In genomic region chr14:89366580-89367448, GRCh38 we compare ENCODE assay signal across 10 cellular contexts. TPM values are rescaled to one million over a fixed set of nuclear protein-coding genes. Genes with fewer than 3 reads are reported as not detected.
DNase-seq lines count a peak whose midpoint lies in the region; ATAC-seq and TF ChIP-seq lines count a peak whose summit lies in the region.
"Had no signal": no experiment of that assay in that cellular context is flagged by ENCODE, and none has a peak within 500 bp of the region (broad histone marks: within the 10 kb centered on the region; RNA-seq: fewer than 3 reads in every experiment).

No MANE protein-coding gene starts in this region.

- H3K27ac Mint-ChIP-seq in CD4-positive, alpha-beta T cell = peak overlapping the region; percentile 95
- peak overlapping the region; percentile 58 for H3K27ac Mint-ChIP-seq in neural crest cell (ENCODE audit: unreplicated experiment)

- TF ChIP-seq CTCF in CD4-positive, alpha-beta T cell (IDR thresholded peaks at IDR 0.05) = no peak
- no peak for TF ChIP-seq CTCF in heart left ventricle (IDR thresholded peaks at IDR 0.05)
- no peak for TF ChIP-seq CTCF in neural crest cell (conservative IDR thresholded peaks at IDR 0.05)

- DNase-seq in CD4-positive, alpha-beta T cell = no peak
- DNase-seq in SK-N-MC (ENCODE audit: low read depth, low spot score) (no peak), heart left ventricle (peak in 1 of 5 donors; percentile 49), neural crest cell (ENCODE audit: low read depth, low spot score) (no peak), amniotic stem cell (lab: John Stamatoyannopoulos, UW) (no peak), SKM-1 treated with dmso at 0.1 percent for 144 hours (lab: John Stamatoyannopoulos, UW; ENCODE audit: unreplicated experiment) (no peak), LoVo (ENCODE audit: low spot score) (no peak)
- no peak for DNase-seq in activated T-cell treated with anti-CD3 and anti-CD28 coated beads, Interleukin-2, amount 50 U/mL, for 48 hours
- DNase-seq: retina, SHP77 treated with DMSO at 0.1 percent for 48 hours had no signal

- intact Hi-C loops in CD4-positive, alpha-beta T cell (cut with DNase I, micrococcal nuclease) = no loop called here
- intact Hi-C loops in heart left ventricle (cut with DNase I) = loop anchor here in 1 of 10 donors (5.0 kb wide), 1 partner anchor 40 kb away; no protein-coding TSS in a partner anchor

- no peak for TF ChIP-seq POLR2A in heart left ventricle (IDR thresholded peaks at IDR 0.05)

- 37 to 52% (median 43%) methylated on average over 14 of the region's 14 CpGs for WGBS in heart left ventricle, 4 donors

- no peaks in the 10 kb centered on the region for H3K27me3 ChIP-seq in CD4-positive, alpha-beta T cell (ENCODE audit: control insufficient read depth, insufficient read depth, low read length)
- no peaks in the 10 kb centered on the region for H3K27me3 ChIP-seq in heart left ventricle

- H3K4me3 ChIP-seq in SK-N-MC (no peak overlapping the region), heart left ventricle (peak overlapping the region in 10 of 12 donors; percentile 1 to 40 (median 17))

- H3K4me1 ChIP-seq in heart left ventricle = peaks cover 7 to 78% (median 51%) of the 10 kb centered on the region in 12 donors

- H3K36me3 ChIP-seq in SK-N-MC (ENCODE audit: insufficient read depth, low read length) = no peaks in the 10 kb centered on the region
- H3K36me3 ChIP-seq in heart left ventricle = no peaks in the 10 kb centered on the region

- H3K9me3 Mint-ChIP-seq in CD4-positive, alpha-beta T cell = no peaks in the 10 kb centered on the region
- no peaks in the 10 kb centered on the region for H3K9me3 Mint-ChIP-seq in neural crest cell

- H3K4me3 Mint-ChIP-seq in CD4-positive, alpha-beta T cell = peak overlapping the region; percentile 25
- no peak overlapping the region for H3K4me3 Mint-ChIP-seq in neural crest cell

- ATAC-seq in CD4-positive, alpha-beta T cell (ENCODE audit: poor library complexity) = no peak
- peak; percentile 49 to 62 (median 54) for ATAC-seq in heart left ventricle

- H3K36me3 Mint-ChIP-seq in CD4-positive, alpha-beta T cell (ENCODE audit: low read depth) = peaks cover 10% of the 10 kb centered on the region
- H3K36me3 Mint-ChIP-seq in neural crest cell (ENCODE audit: low read depth) = peaks cover 5% of the 10 kb centered on the region

- no peaks in the 10 kb centered on the region for H3K9me3 ChIP-seq in CD4-positive, alpha-beta T cell (ENCODE audit: control insufficient read depth, low read length)
- H3K9me3 ChIP-seq in SK-N-MC (ENCODE audit: low read depth, low read length) = no peaks in the 10 kb centered on the region
- H3K9me3 ChIP-seq in heart left ventricle = no peaks in the 10 kb centered on the region

- no peak overlapping the region for H3K27ac ChIP-seq in CD4-positive, alpha-beta T cell (ENCODE audit: low read depth, low read length)
- H3K27ac ChIP-seq in SK-N-MC (peak overlapping the region; percentile 55), heart left ventricle (peak overlapping the region in 8 of 12 donors; percentile 1 to 85 (median 39))

- no peaks in the 10 kb centered on the region for H3K27me3 Mint-ChIP-seq in CD4-positive, alpha-beta T cell
- no peaks in the 10 kb centered on the region for H3K27me3 Mint-ChIP-seq in neural crest cell (ENCODE audit: low read depth)

- POLR2A ChIA-PET in CD4-positive, alpha-beta T cell (lab: Charles Lee) = interaction anchor here (0.6 to 2.0 kb wide), 3 partner anchors 12 to 246 kb away, joined by 3 to 5 read pairs (median 3); no protein-coding TSS in a partner anchor

- peaks cover 76% of the 10 kb centered on the region for H3K4me1 Mint-ChIP-seq in CD4-positive, alpha-beta T cell (ENCODE audit: low read depth)
- peaks cover 32% of the 10 kb centered on the region for H3K4me1 Mint-ChIP-seq in neural crest cell

- H3K9ac ChIP-seq in SK-N-MC (ENCODE audit: insufficient read length) = no peak overlapping the region

- CTCF ChIA-PET in CD4-positive, alpha-beta T cell (lab: Charles Lee) = interaction anchor here (1.0 kb wide), 1 partner anchor 51 kb away, joined by 3 read pairs; no protein-coding TSS in a partner anchor

RNA-seq across cellular contexts. Expression of gene FOXN3, which starts 50.2 kb away (rescaled TPM):
- 100 to 1,000 TPM; 124 to 127 TPM for total RNA-seq in CD4-positive, alpha-beta T cell
- 100 to 1,000 TPM; 102 to 161 (median 113) TPM for total RNA-seq in heart left ventricle
- polyA plus RNA-seq in heart left ventricle = 10 to 100 TPM; 24.4 to 35.3 TPM
- 36.7 and 41.4 TPM in 2 replicates for total RNA-seq in neural crest cell
